Comparison of ENCODE assay signal across 1 cellular context in genomic region chr10:62790019-62790555, GRCh38.
TF ChIP-seq lines count a peak whose summit lies in the region.

No MANE protein-coding gene starts in this region.

TF ChIP-seq in GM23338, 12 proteins besides CTCF, POLR2A, EP300 and RAD21 (continued from another document):
- no peak for TF ChIP-seq ETS1 (IDR thresholded peaks at IDR 0.05)
- no peak for TF ChIP-seq EZH2 (IDR thresholded peaks at IDR 0.05; ENCODE audit: low read depth, unreplicated experiment)
- no peak for TF ChIP-seq ZNF114 (CRISPR knock-in tag; IDR thresholded peaks at IDR 0.05)
- no peak for TF ChIP-seq REST (IDR thresholded peaks at IDR 0.05; ENCODE audit: unreplicated experiment)
